1 cellular context compared by ENCODE assay signal in genomic region chr11:44139565-44140313, GRCh38.
TF ChIP-seq lines count a peak whose summit lies in the region.

No MANE protein-coding gene starts in this region.

TF ChIP-seq in HEK293, 187 proteins besides CTCF, POLR2A, EP300 and RAD21 (continued from another document and continues in another):
- TF ChIP-seq ATF2 (tag by site-specific recombination; IDR thresholded peaks at IDR 0.05; ENCODE audit: low read depth) = no peak
- TF ChIP-seq ZNF148 (tag by site-specific recombination; IDR thresholded peaks at IDR 0.05; ENCODE audit: borderline replicate concordance) = no peak
- no peak for TF ChIP-seq SCRT2 (tag by site-specific recombination; IDR thresholded peaks at IDR 0.05)
- TF ChIP-seq RBAK (tag by site-specific recombination; IDR thresholded peaks at IDR 0.05) = no peak
- no peak for TF ChIP-seq KLF16 (tag by site-specific recombination; IDR thresholded peaks at IDR 0.05)
- no peak for TF ChIP-seq ZSCAN18 (tag by site-specific recombination; IDR thresholded peaks at IDR 0.05)
- no peak for TF ChIP-seq ZNF138 (tag by site-specific recombination; IDR thresholded peaks at IDR 0.05; ENCODE audit: borderline replicate concordance)
- TF ChIP-seq INSM2 (tag by site-specific recombination; IDR thresholded peaks at IDR 0.05) = no peak
- TF ChIP-seq ZNF132 (tag by site-specific recombination; IDR thresholded peaks at IDR 0.05; ENCODE audit: borderline replicate concordance) = no peak
- TF ChIP-seq ZNF596 (tag by site-specific recombination; IDR thresholded peaks at IDR 0.05) = peak; percentile 52; the same call in 1 of the 2 replicates
- no peak for TF ChIP-seq ZNF174 (tag by site-specific recombination; IDR thresholded peaks at IDR 0.05)
- no peak for TF ChIP-seq ZNF16 (tag by site-specific recombination; IDR thresholded peaks at IDR 0.05; ENCODE audit: low read depth)
- no peak for TF ChIP-seq ZNF19 (tag by site-specific recombination; IDR thresholded peaks at IDR 0.05; ENCODE audit: low read depth)
- no peak for TF ChIP-seq ZNF701 (tag by site-specific recombination; IDR thresholded peaks at IDR 0.05)
- TF ChIP-seq TCF7L2 (IDR thresholded peaks at IDR 0.05; ENCODE audit: borderline replicate concordance, low read depth, low read length) = peak; percentile 91
- TF ChIP-seq TSHZ1 (tag by site-specific recombination; IDR thresholded peaks at IDR 0.05; ENCODE audit: borderline replicate concordance) = no peak
- no peak for TF ChIP-seq ZNF184 (tag by site-specific recombination; IDR thresholded peaks at IDR 0.05)
- peak; percentile 99 for TF ChIP-seq FEZF1 (tag by site-specific recombination; IDR thresholded peaks at IDR 0.05)
- TF ChIP-seq ZSCAN23 (tag by site-specific recombination; IDR thresholded peaks at IDR 0.05) = no peak
- TF ChIP-seq ZNF157 (tag by site-specific recombination; IDR thresholded peaks at IDR 0.05) = no peak
- no peak for TF ChIP-seq ZNF529 (tag by site-specific recombination; IDR thresholded peaks at IDR 0.05; ENCODE audit: insufficient replicate concordance)
- TF ChIP-seq ZNF175 (tag by site-specific recombination; IDR thresholded peaks at IDR 0.05) = no peak
- TF ChIP-seq ZNF362 (tag by site-specific recombination; IDR thresholded peaks at IDR 0.05) = no peak
- peak; percentile 86 for TF ChIP-seq IKZF3 (tag by site-specific recombination; IDR thresholded peaks at IDR 0.05)
- TF ChIP-seq ZFP41 (tag by site-specific recombination; IDR thresholded peaks at IDR 0.05; ENCODE audit: borderline replicate concordance) = no peak
- TF ChIP-seq ZSCAN30 (tag by site-specific recombination; IDR thresholded peaks at IDR 0.05) = peak; percentile 91
- TF ChIP-seq ZNF521 (tag by site-specific recombination; IDR thresholded peaks at IDR 0.05) = no peak
- TF ChIP-seq AEBP2 (tag by site-specific recombination; IDR thresholded peaks at IDR 0.05; ENCODE audit: borderline replicate concordance) = no peak
- no peak for TF ChIP-seq REPIN1 (tag by site-specific recombination; IDR thresholded peaks at IDR 0.05; ENCODE audit: low read depth)
- TF ChIP-seq ZBTB44 (tag by site-specific recombination; IDR thresholded peaks at IDR 0.05) = peak; percentile 34; the same call in 1 of the 2 replicates
- TF ChIP-seq ZNF366 (tag by site-specific recombination; conservative IDR thresholded peaks at IDR 0.05) = no peak
- TF ChIP-seq ZNF660 (tag by site-specific recombination; IDR thresholded peaks at IDR 0.05) = no peak
- no peak for TF ChIP-seq YY1 (tag by site-specific recombination; IDR thresholded peaks at IDR 0.05)
- no peak for TF ChIP-seq GLI4 (tag by site-specific recombination; IDR thresholded peaks at IDR 0.05)
- no peak for TF ChIP-seq ZNF280C (tag by site-specific recombination; IDR thresholded peaks at IDR 0.05)
- TF ChIP-seq ZBTB1 (tag by site-specific recombination; IDR thresholded peaks at IDR 0.05) = no peak
- TF ChIP-seq ZNF133 (tag by site-specific recombination; IDR thresholded peaks at IDR 0.05) = no peak
- TF ChIP-seq BCL6B (tag by site-specific recombination; IDR thresholded peaks at IDR 0.05) = no peak
- TF ChIP-seq ZNF664 (tag by site-specific recombination; IDR thresholded peaks at IDR 0.05) = no peak
